ENCODE assay signal across 34 cellular contexts in genomic region chr3:9834520-9835380, GRCh38. TPM values are rescaled to one million over a fixed set of nuclear protein-coding genes. Genes with fewer than 3 reads are reported as not detected.
"Had no signal": no experiment of that assay in that cellular context is flagged by ENCODE, and none has a peak within 500 bp of the region (broad histone marks: within the 10 kb centered on the region; RNA-seq: fewer than 3 reads in every experiment).

No MANE protein-coding gene starts in this region.

- H3K4me3 Mint-ChIP-seq: activated CD4-positive, alpha-beta T cell treated with anti-CD3 and anti-CD28 coated beads for 36 hours; activated CD8-positive, alpha-beta memory T cell treated with anti-CD3 and anti-CD28 coated beads, Interleukin-2, amount 10 ng/mL, durations not matched to agents 7 days and 5 days; activated CD8-positive, alpha-beta T cell treated with anti-CD3 and anti-CD28 coated beads, Interleukin-2, amount 10 ng/mL, durations not matched to agents 7 days and 5 days; activated naive CD4-positive, alpha-beta T cell treated with anti-CD3 and anti-CD28 coated beads for 36 hours; activated naive CD8-positive, alpha-beta T cell treated with anti-CD3 and anti-CD28 coated beads, Interleukin-2, amount 10 ng/mL, durations not matched to agents 7 days and 5 days; activated T-cell treated with anti-CD3 and anti-CD28 coated beads, Interleukin-2, amount 50 U/mL, for 72 hours; brain; naive thymus-derived CD4-positive, alpha-beta T cell had no signal

- H3K4me3 ChIP-seq: ascending aorta, cardiac muscle cell, colonic mucosa, gastrocnemius medialis, ovary, psoas muscle, smooth muscle cell, tibial nerve had no signal

- H3K27me3 Mint-ChIP-seq: activated CD4-positive, alpha-beta T cell treated with anti-CD3 and anti-CD28 coated beads for 36 hours; activated CD8-positive, alpha-beta memory T cell treated with anti-CD3 and anti-CD28 coated beads, Interleukin-2, amount 10 ng/mL, durations not matched to agents 7 days and 5 days; activated naive CD8-positive, alpha-beta T cell treated with anti-CD3 and anti-CD28 coated beads, Interleukin-2, amount 10 ng/mL, durations not matched to agents 7 days and 5 days; brain; naive thymus-derived CD4-positive, alpha-beta T cell had no signal

- H3K9me3 Mint-ChIP-seq: activated naive CD4-positive, alpha-beta T cell treated with anti-CD3 and anti-CD28 coated beads for 36 hours; activated naive CD8-positive, alpha-beta T cell treated with anti-CD3 and anti-CD28 coated beads, Interleukin-2, amount 10 ng/mL, durations not matched to agents 7 days and 5 days; activated T-cell treated with anti-CD3 and anti-CD28 coated beads, Interleukin-2, amount 50 U/mL, for 72 hours; brain had no signal

- H3K4me1 Mint-ChIP-seq: brain had no signal

- H3K4me1 ChIP-seq: ascending aorta, colonic mucosa, gastrocnemius medialis, psoas muscle, tibial nerve had no signal

- H3K27ac Mint-ChIP-seq: activated CD4-positive, alpha-beta T cell treated with anti-CD3 and anti-CD28 coated beads for 36 hours; activated CD8-positive, alpha-beta memory T cell treated with anti-CD3 and anti-CD28 coated beads, Interleukin-2, amount 10 ng/mL, durations not matched to agents 7 days and 5 days; activated CD8-positive, alpha-beta T cell treated with anti-CD3 and anti-CD28 coated beads, Interleukin-2, amount 10 ng/mL, durations not matched to agents 7 days and 5 days; activated naive CD4-positive, alpha-beta T cell treated with anti-CD3 and anti-CD28 coated beads for 36 hours; activated naive CD8-positive, alpha-beta T cell treated with anti-CD3 and anti-CD28 coated beads, Interleukin-2, amount 10 ng/mL, durations not matched to agents 7 days and 5 days; activated T-cell treated with anti-CD3 and anti-CD28 coated beads, Interleukin-2, amount 50 U/mL, for 72 hours had no signal

- ATAC-seq: activated CD4-positive, alpha-beta T cell treated with anti-CD3 and anti-CD28 coated beads for 36 hours; activated CD8-positive, alpha-beta memory T cell treated with anti-CD3 and anti-CD28 coated beads, Interleukin-2, amount 10 ng/mL, durations not matched to agents 7 days and 5 days; activated CD8-positive, alpha-beta T cell treated with anti-CD3 and anti-CD28 coated beads, Interleukin-2, amount 10 ng/mL, durations not matched to agents 7 days and 5 days; activated T-cell treated with anti-CD3 and anti-CD28 coated beads, Interleukin-2, amount 50 U/mL, for 72 hours; gastrocnemius medialis; left cardiac atrium; naive thymus-derived CD4-positive, alpha-beta T cell; psoas muscle had no signal

- H3K27me3 ChIP-seq: ascending aorta, cardiac muscle cell, colonic mucosa, gastrocnemius medialis, neutrophil, ovary, tibial nerve had no signal

- H3K27ac ChIP-seq: ascending aorta, cardiac muscle cell, colonic mucosa, gastrocnemius medialis, neutrophil, ovary, psoas muscle, tibial nerve had no signal

- DNase-seq: activated CD4-positive, alpha-beta T cell treated with anti-CD3 and anti-CD28 coated beads for 36 hours; activated CD4-positive, CD25-positive, alpha-beta regulatory T cell; activated CD8-positive, alpha-beta memory T cell treated with anti-CD3 and anti-CD28 coated beads, Interleukin-2, amount 10 ng/mL, durations not matched to agents 7 days and 5 days; activated CD8-positive, alpha-beta T cell treated with anti-CD3 and anti-CD28 coated beads, Interleukin-2, amount 10 ng/mL, durations not matched to agents 7 days and 5 days; activated effector memory CD4-positive, alpha-beta T cell treated with Interleukin-2 at 50 U/mL for 16 hours; activated naive CD4-positive, alpha-beta T cell treated with anti-CD3 and anti-CD28 coated beads for 36 hours; activated naive CD8-positive, alpha-beta T cell treated with anti-CD3 and anti-CD28 coated beads, Interleukin-2, amount 10 ng/mL, durations not matched to agents 7 days and 5 days; activated T-cell treated with anti-CD3 and anti-CD28 coated beads, Interleukin-2, amount 50 U/mL, for 72 hours; cerebellar nuclear complex; colonic mucosa; effector CD8-positive, alpha-beta T cell; gastrocnemius medialis; glutamatergic neuron; hippocampal formation; left cardiac atrium; midbrain; naive thymus-derived CD4-positive, alpha-beta T cell; ovary; psoas muscle; stimulated activated CD4-positive, alpha-beta T cell treated with anti-CD3 and anti-CD28 coated beads, Interleukin-1b, Interleukin-23, amount 100 ng/mL, for 48 hours; stimulated activated CD4-positive, alpha-beta T cell treated with anti-CD3 and anti-CD28 coated beads, Interleukin-4, amount 100 ng/mL, for 4 hours; stimulated activated CD8-positive, alpha-beta memory T cell treated with anti-CD3 and anti-CD28 coated beads, Interleukin-4, amount 100 ng/mL, for 48 hours; stimulated activated naive CD4-positive, alpha-beta T cell; T-helper 1 cell had no signal

- H3K36me3 ChIP-seq: colonic mucosa, ovary had no signal

- H3K4me2 ChIP-seq: smooth muscle cell had no signal

- H3K9me3 ChIP-seq: ascending aorta, colonic mucosa, gastrocnemius medialis, neutrophil, ovary, psoas muscle, tibial nerve had no signal

RNA-seq across cellular contexts. Expression of gene CIDEC, which starts 45.3 kb away (rescaled TPM):
- total RNA-seq: activated CD4-positive, alpha-beta T cell treated with anti-CD3 and anti-CD28 coated beads for 36 hours; activated CD8-positive, alpha-beta memory T cell treated with anti-CD3 and anti-CD28 coated beads, Interleukin-2, amount 10 ng/mL, durations not matched to agents 7 days and 5 days; activated CD8-positive, alpha-beta T cell treated with anti-CD3 and anti-CD28 coated beads, Interleukin-2, amount 10 ng/mL, durations not matched to agents 7 days and 5 days; activated naive CD4-positive, alpha-beta T cell treated with anti-CD3 and anti-CD28 coated beads for 36 hours; activated naive CD8-positive, alpha-beta T cell treated with anti-CD3 and anti-CD28 coated beads, Interleukin-2, amount 10 ng/mL, durations not matched to agents 7 days and 5 days; cardiac muscle cell; dermis microvascular lymphatic vessel endothelial cell; epithelial cell of proximal tubule; naive thymus-derived CD4-positive, alpha-beta T cell; smooth muscle cell; temporal lobe had no signal
- polyA plus RNA-seq: keratinocyte; naive thymus-derived CD4-positive, alpha-beta T cell; smooth muscle cell had no signal
